Comparison of ENCODE assay signal across 3 cellular contexts in genomic region chr10:17217661-17218306, GRCh38.
TF ChIP-seq lines count a peak whose summit lies in the region.

No MANE protein-coding gene starts in this region.

TF ChIP-seq in SK-N-SH, 30 proteins besides CTCF, POLR2A, EP300 and RAD21 (continues in another document):
- TF ChIP-seq MEF2A (IDR thresholded peaks at IDR 0.05; ENCODE audit: borderline replicate concordance, low read depth) (0 out of 2 replicates have a peak, but pooled peaks have one; percentile 17), YY1 (IDR thresholded peaks at IDR 0.05; ENCODE audit: low read depth) (peak; percentile 28; the same call in 1 of the 2 replicates), POLR2AphosphoS5 (IDR thresholded peaks at IDR 0.05; ENCODE audit: low read depth, low read length) (no peak), RCOR1 (IDR thresholded peaks at IDR 0.05; ENCODE audit: low read length) (no peak), SMC3 (IDR thresholded peaks at IDR 0.05; ENCODE audit: low read depth, low read length) (no peak), NRF1 (IDR thresholded peaks at IDR 0.05; ENCODE audit: low read depth, low read length) (no peak), SIN3A (IDR thresholded peaks at IDR 0.05; ENCODE audit: borderline replicate concordance, low read depth, low read length) (no peak), IRF3 (IDR thresholded peaks at IDR 0.05; ENCODE audit: low read depth, low read length) (no peak), ELF1 (IDR thresholded peaks at IDR 0.05) (no peak), CHD2 (IDR thresholded peaks at IDR 0.05; ENCODE audit: low read length, partially characterized antibody) (no peak), ZBTB33 (IDR thresholded peaks at IDR 0.05; ENCODE audit: borderline replicate concordance, low read depth) (no peak), FOXM1 (IDR thresholded peaks at IDR 0.05; ENCODE audit: low read depth) (0 out of 2 replicates have a peak, but pooled peaks have one; percentile 21), EZH2phosphoT487 (IDR thresholded peaks at IDR 0.05; ENCODE audit: borderline replicate concordance, low read depth) (no peak), PBX3 (IDR thresholded peaks at IDR 0.05) (peak; percentile 48), FOSL2 (IDR thresholded peaks at IDR 0.05; ENCODE audit: borderline replicate concordance, low read depth) (peak; percentile 85), JUND (IDR thresholded peaks at IDR 0.05) (peak; percentile 86), USF1 (IDR thresholded peaks at IDR 0.05; ENCODE audit: borderline replicate concordance, low read depth) (no peak), NFIC (IDR thresholded peaks at IDR 0.05; ENCODE audit: borderline replicate concordance) (peak; percentile 30; the same call in 1 of the 2 replicates), FOXJ3 (CRISPR knock-in tag; IDR thresholded peaks at IDR 0.05) (no peak)

TF ChIP-seq in SK-N-SH treated with all-trans-retinoic acid at 6 μM for 48 hours, 23 proteins besides CTCF, POLR2A, EP300 and RAD21:
- TF ChIP-seq RARB (CRISPR knock-in tag; IDR thresholded peaks at IDR 0.05), result no peak

TF ChIP-seq in H1, 55 proteins besides CTCF, POLR2A, EP300 and RAD21:
- TF ChIP-seq GTF2F1 (IDR thresholded peaks at IDR 0.05; ENCODE audit: borderline replicate concordance, low read depth, low read length), result no peak
- no peak for TF ChIP-seq ATF3 (IDR thresholded peaks at IDR 0.05; ENCODE audit: insufficient read depth, low read depth, low read length)
- TF ChIP-seq RBBP5 (IDR thresholded peaks at IDR 0.05; ENCODE audit: borderline replicate concordance, low read depth, low read length), result no peak
- TF ChIP-seq CBX8 (IDR thresholded peaks at IDR 0.05; ENCODE audit: borderline replicate concordance, low read depth, low read length), result no peak
